Comparison of ENCODE assay signal across 1 cellular context in genomic region chr14:54804720-54805060, GRCh38.
TF ChIP-seq lines count a peak whose summit lies in the region.

No MANE protein-coding gene starts in this region.

TF ChIP-seq in GM23338, 12 proteins besides CTCF, POLR2A, EP300 and RAD21:
- TF ChIP-seq EZH2phosphoT487 (IDR thresholded peaks at IDR 0.05; ENCODE audit: unreplicated experiment) (no peak), REST (IDR thresholded peaks at IDR 0.05; ENCODE audit: unreplicated experiment) (no peak)
